8 cellular contexts compared by ENCODE assay signal in genomic region chr2:231795525-231796327, GRCh38. TPM values are rescaled to one million over a fixed set of nuclear protein-coding genes. Genes with fewer than 3 reads are reported as not detected.
A peak's percentile ranks its signal among the peaks of the same experiment; 100 is the strongest.
DNase-seq lines count a peak whose midpoint lies in the region; ATAC-seq, FAIRE-seq and TF ChIP-seq lines count a peak whose summit lies in the region.

No MANE protein-coding gene starts in this region.

- no peak overlapping the region for H2BK5ac ChIP-seq in mesendoderm (ENCODE audit: low read length)

- TF ChIP-seq POLR2A in GM12878 (IDR thresholded peaks at IDR 0.05; ENCODE audit: low read depth, low read length) (no peak), gastroesophageal sphincter (IDR thresholded peaks at IDR 0.05) (no peak)

- H3K79me1 ChIP-seq in mesendoderm (ENCODE audit: low read length) = peaks cover 12% of the 10 kb centered on the region

- no peak overlapping the region for H3K4ac ChIP-seq in mesendoderm (ENCODE audit: low read depth, low read length)

- POLR2A ChIA-PET in GM12878 (lab: Charles Lee) = interaction anchor here (0.6 kb wide), 1 partner anchor 101 kb away, joined by 5 read pairs; no protein-coding TSS in a partner anchor

- no TSS peak for BruUV-seq in GM12878 (replicated peaks; lab: Mats Ljungman, UMichigan)

- DNase-seq in DMS79 treated with DMSO at 0.1 percent for 48 hours (lab: John Stamatoyannopoulos, UW) = peak; percentile 42
- DNase-seq in MM.1S = peak; percentile 60
- no peak for DNase-seq in GM12878 (ENCODE audit: low read depth, low spot score)
- DNase-seq in mesendoderm = peak; percentile 71
- no peak for DNase-seq in stimulated activated CD4-positive, alpha-beta T cell treated with anti-CD3 and anti-CD28 coated beads, Interleukin-2, amount 100 ng/mL, for 48 hours
- no peak for DNase-seq in activated CD4-positive, alpha-beta T cell treated with anti-CD3 and anti-CD28 coated beads for 1 hour

- no peaks in the 10 kb centered on the region for H4K20me1 ChIP-seq in MM.1S (ENCODE audit: insufficient read depth, low read length)
- no peaks in the 10 kb centered on the region for H4K20me1 ChIP-seq in GM12878 (ENCODE audit: control insufficient read depth, insufficient read depth)

- H3K4me1 ChIP-seq in MM.1S (ENCODE audit: low read length) = peaks cover 35% of the 10 kb centered on the region
- H3K4me1 ChIP-seq in GM12878 (ENCODE audit: control insufficient read depth, insufficient read depth, low read length) = no peaks in the 10 kb centered on the region
- no peaks in the 10 kb centered on the region for H3K4me1 ChIP-seq in mesendoderm (ENCODE audit: control insufficient read depth, low read depth, low read length)
- H3K4me1 ChIP-seq in gastroesophageal sphincter = no peaks in the 10 kb centered on the region

- H3K9me3 ChIP-seq in MM.1S (replicated peaks; ENCODE audit: insufficient read depth, low read length) (no peaks in the 10 kb centered on the region), GM12878 (replicated peaks; ENCODE audit: control insufficient read depth, insufficient read depth, low read length) (no peaks in the 10 kb centered on the region), gastroesophageal sphincter (no peaks in the 10 kb centered on the region)

- RAD21 ChIA-PET in GM12878 (lab: Charles Lee; ENCODE audit: unreplicated experiment) = interaction anchor here (0.6 kb wide), 1 partner anchor 173 kb away, joined by 4 read pairs; no protein-coding TSS in a partner anchor

- H2AFZ ChIP-seq in MM.1S (ENCODE audit: low read length) (no peak overlapping the region), GM12878 (ENCODE audit: control insufficient read depth, low read depth, low read length) (no peak overlapping the region)

- no peak overlapping the region for H3K56ac ChIP-seq in mesendoderm (ENCODE audit: low read length)

- in situ Hi-C loops in GM12878 (cut with MboI) = no loop called here

- 98% methylated on average over 9 of the region's 9 CpGs for WGBS in GM12878 (ENCODE audit: insufficient coverage, insufficient replicate concordance, low lambda C conversion rate, missing lambda C conversion rate)
- no CpG with 5 or more reads among the region's 9 CpGs for WGBS in mesendoderm (ENCODE audit: extremely low coverage, insufficient coverage, low lambda C conversion rate)
- WGBS in gastroesophageal sphincter (ENCODE audit: low coverage in 1 of 2), 2 donors = 81 to 87% methylated on average over 4 to 6 of the region's 9 CpGs

- no peak overlapping the region for H3K18ac ChIP-seq in mesendoderm (ENCODE audit: low read length)

- no peak overlapping the region for H2BK120ac ChIP-seq in mesendoderm (ENCODE audit: low read depth, low read length)

- H3K27me3 ChIP-seq in MM.1S (replicated peaks; ENCODE audit: insufficient read depth, low read length) (no peaks in the 10 kb centered on the region), GM12878 (replicated peaks in 1 of 2; ENCODE audit: control insufficient read depth in 2 of 2, insufficient read depth in 2 of 2, low read length in 1 of 2) (no peaks in the 10 kb centered on the region), mesendoderm (ENCODE audit: insufficient read depth, low read length, poor library complexity) (no peaks in the 10 kb centered on the region), gastroesophageal sphincter (no peaks in the 10 kb centered on the region)

- H3K79me2 ChIP-seq in MM.1S (ENCODE audit: low read length) = peaks cover 56% of the 10 kb centered on the region
- H3K79me2 ChIP-seq in GM12878 (ENCODE audit: control insufficient read depth, insufficient read depth, low read length) = no peaks in the 10 kb centered on the region
- peaks cover 7% of the 10 kb centered on the region for H3K79me2 ChIP-seq in mesendoderm (ENCODE audit: control insufficient read depth, insufficient read depth, low read length)

- no peak overlapping the region for H3K4me2 ChIP-seq in MM.1S (ENCODE audit: low read depth, low read length)
- H3K4me2 ChIP-seq in GM12878 (ENCODE audit: control insufficient read depth, insufficient read depth) = no peak overlapping the region
- H3K4me2 ChIP-seq in mesendoderm (ENCODE audit: low read length) = no peak overlapping the region

- no peak overlapping the region for H4K8ac ChIP-seq in mesendoderm (ENCODE audit: low read depth, low read length)

- H3K36me3 ChIP-seq in MM.1S (replicated peaks; ENCODE audit: insufficient read depth, low read length) (no peaks in the 10 kb centered on the region; the same call in 1 of the 2 replicates), GM12878 (ENCODE audit: control insufficient read depth in 2 of 2, insufficient read depth in 2 of 2, low read length in 1 of 2) (peaks cover 17 to 28% of the 10 kb centered on the region in 2 experiments), mesendoderm (ENCODE audit: control insufficient read depth, insufficient read depth, low read length) (peaks cover 7% of the 10 kb centered on the region), gastroesophageal sphincter (peaks cover 0 to 99% of the 10 kb centered on the region in 2 donors)

- intact Hi-C loops in GM12878 (cut with micrococcal nuclease; ENCODE audit: unreplicated experiment) = no loop called here

- H2BK15ac ChIP-seq in mesendoderm (replicated peaks; ENCODE audit: low read depth) = no peak overlapping the region

- H3K9ac ChIP-seq in MM.1S (ENCODE audit: low read length) = no peak overlapping the region
- no peak overlapping the region for H3K9ac ChIP-seq in GM12878 (ENCODE audit: control insufficient read depth, insufficient read depth, low read length)
- no peak overlapping the region for H3K9ac ChIP-seq in mesendoderm (ENCODE audit: low read length)

- SMC1A ChIA-PET in GM12878 (lab: Charles Lee; ENCODE audit: uncharacterized antibody, unreplicated experiment) = interaction anchor here (1.1 to 1.3 kb wide), 2 partner anchors 10 to 17 kb away, joined by 3 to 4 read pairs; partner anchors contain the start of gene COPS7B

- ATAC-seq in GM12878 (no peak), gastroesophageal sphincter (no peak), HG03460 (IDR thresholded peaks at IDR 0.05; ENCODE audit: unreplicated experiment) (no peak)

- no peak overlapping the region for H4K5ac ChIP-seq in mesendoderm (ENCODE audit: low read length)

- TF ChIP-seq CTCF in MM.1S (IDR thresholded peaks at IDR 0.05; ENCODE audit: low read length) = peak; percentile 46
- 0 out of 6 replicates have a peak, but pooled peaks of 2 of the 3 experiments have one; percentile 8 to 13 for TF ChIP-seq CTCF in GM12878 (IDR thresholded peaks at IDR 0.05 in 2 of 3, conservative IDR thresholded peaks at IDR 0.05 in 1 of 3; ENCODE audit: control insufficient read depth in 2 of 3, extremely low read depth in 1 of 3, insufficient read depth in 1 of 3, low read depth in 3 of 3, low read length in 3 of 3)
- peak in 1 of 4 experiments; percentile 4 for TF ChIP-seq CTCF in gastroesophageal sphincter (IDR thresholded peaks at IDR 0.05)

- H2AK5ac ChIP-seq in mesendoderm (ENCODE audit: low read length) = no peak overlapping the region

- H3K4me3 ChIP-seq in MM.1S (ENCODE audit: low read length) = no peak overlapping the region
- H3K4me3 ChIP-seq in GM12878 = no peak overlapping the region
- no peak overlapping the region for H3K4me3 ChIP-seq in mesendoderm (ENCODE audit: low read length)
- no peak overlapping the region for H3K4me3 ChIP-seq in gastroesophageal sphincter

- H3K9me2 ChIP-seq in MM.1S (replicated peaks; ENCODE audit: insufficient read depth, low read length) = no peaks in the 10 kb centered on the region

- TF ChIP-seq RAD21 in GM12878 (IDR thresholded peaks at IDR 0.05; ENCODE audit: insufficient read depth, low read depth, low read length) = no peak

- CTCF ChIA-PET in GM12878 (lab: Yijun Ruan, JAX) = interaction anchor here (0.6 to 2.0 kb wide), 4 partner anchors 55 to 263 kb away, joined by 3 to 4 read pairs (median 4); no protein-coding TSS in a partner anchor

- TF ChIP-seq EP300 in GM12878 (IDR thresholded peaks at IDR 0.05; ENCODE audit: borderline replicate concordance in 1 of 2, control insufficient read depth in 1 of 2, low read depth in 2 of 2, low read length in 2 of 2) (no peak), gastroesophageal sphincter (IDR thresholded peaks at IDR 0.05) (no peak)

- no peak for FAIRE-seq in GM12878 (lab: Jason Lieb, UNC)

- H3F3A ChIP-seq in MM.1S (ENCODE audit: insufficient read depth, low read length) = peaks cover 16% of the 10 kb centered on the region

- H3K27ac ChIP-seq in MM.1S (ENCODE audit: low read length) = peak overlapping the region; percentile 90; the same call in 1 of the 2 replicates
- H3K27ac ChIP-seq in GM12878 (ENCODE audit: control insufficient read depth, insufficient read depth) = no peak overlapping the region
- H3K27ac ChIP-seq in mesendoderm (ENCODE audit: low read depth, low read length) = no peak overlapping the region
- H3K27ac ChIP-seq in gastroesophageal sphincter = no peak overlapping the region

- H3K23ac ChIP-seq in mesendoderm (ENCODE audit: low read length) = no peak overlapping the region

RNA-seq across cellular contexts. Expression of gene COPS7B, which starts 9.5 kb away (rescaled TPM):
- 55.7 and 60.4 TPM in 2 replicates for total RNA-seq in GM12878 (2013; cell fraction: nucleolus; rRNA removed)
- 30.6 and 40.2 TPM in 2 replicates for total RNA-seq in GM12878 (2014; rRNA removed)
- total RNA-seq in GM12878 (2014; rRNA removed; fragmentation: Illumina TruSeq; extraction: Trizol) = 17.6 and 18.0 TPM in 2 replicates
- 37.1 and 40.6 TPM in 2 replicates for total RNA-seq in GM12878 (2021)
- 21.9 TPM for polyA plus RNA-seq in GM12878 (2011; ENCODE audit: low read depth)
- polyA plus RNA-seq in GM12878 (2011; rRNA removed) = 46.6 and 58.8 TPM in 2 replicates
- polyA plus RNA-seq in GM12878 (2011; cell fraction: cytosol; rRNA removed) = 60.4 and 61.3 TPM in 2 replicates
- polyA plus RNA-seq in GM12878 (2011; cell fraction: nucleus; rRNA removed) = 87.3 and 94.7 TPM in 2 replicates
- polyA plus RNA-seq in GM12878 (2012) = 23.0 and 28.6 TPM in 2 replicates
- polyA plus RNA-seq in GM12878 (2014; fragmentation: Illumina TruSeq; extraction: Trizol) = 28.5 and 39.0 TPM in 2 replicates
- polyA plus RNA-seq in GM12878 (2014; fragmentation: Nextera tagmentation; extraction: Ambion mirVana) = 1 to 10 TPM; 6.3 to 9.6 TPM
- 46.6 and 50.3 TPM in 2 replicates for polyA plus RNA-seq in GM12878 (2014; rRNA removed)
- 10 to 100 TPM; 42.8 to 44.1 TPM for polyA plus RNA-seq in GM12878 (2016; fragmentation: Nextera tagmentation; extraction: Ambion mirVana)
- 33.9 and 37.1 TPM in 2 replicates for polyA minus RNA-seq in GM12878 (2011; rRNA and poly(A)+ RNA removed)
- 17.0 and 17.6 TPM in 2 replicates for polyA minus RNA-seq in GM12878 (2011; cell fraction: cytosol; rRNA and poly(A)+ RNA removed)
- 18.7 and 28.3 TPM in 2 replicates for polyA minus RNA-seq in GM12878 (2011; cell fraction: nucleus; rRNA and poly(A)+ RNA removed)
- polyA plus RNA-seq in mesendoderm (2013, experiment 1 of 2) = 46.4 TPM
- 47.1 TPM for polyA plus RNA-seq in mesendoderm (2013, experiment 2 of 2)
- total RNA-seq in gastroesophageal sphincter = 10 to 100 TPM; 24.2 to 39.4 (median 30.0) TPM

RNA-seq across cellular contexts. Expression of gene PDE6D, which starts 14.6 kb away (rescaled TPM):
- total RNA-seq in GM12878 (2013; cell fraction: nucleolus; rRNA removed) = 32.4 and 37.4 TPM in 2 replicates
- total RNA-seq in GM12878 (2014; rRNA removed) (51.1 and 56.9 TPM in 2 replicates), GM12878 (2014; rRNA removed; fragmentation: Illumina TruSeq; extraction: Trizol) (46.0 and 48.0 TPM in 2 replicates), GM12878 (2021) (39.2 and 42.6 TPM in 2 replicates), gastroesophageal sphincter (10 to 100 TPM; 24.3 to 33.7 (median 28.7) TPM)
- 27.4 TPM for polyA plus RNA-seq in GM12878 (2011; ENCODE audit: low read depth)
- polyA plus RNA-seq in GM12878 (2011; rRNA removed) (62.5 and 66.9 TPM in 2 replicates), GM12878 (2014; fragmentation: Illumina TruSeq; extraction: Trizol) (66.2 and 86.5 TPM in 2 replicates), GM12878 (2014; fragmentation: Nextera tagmentation; extraction: Ambion mirVana) (10 to 100 TPM in 1 of 2 experiments, 1 to 10 TPM in 1; 8.2 to 15.9 TPM), GM12878 (2014; rRNA removed) (47.2 and 61.3 TPM in 2 replicates), GM12878 (2016; fragmentation: Nextera tagmentation; extraction: Ambion mirVana) (10 to 100 TPM; 68.9 to 69.4 TPM)
- 51.4 and 53.3 TPM in 2 replicates for polyA plus RNA-seq in GM12878 (2011; cell fraction: cytosol; rRNA removed)
- polyA plus RNA-seq in GM12878 (2011; cell fraction: nucleus; rRNA removed) = 20.3 and 28.7 TPM in 2 replicates
- polyA plus RNA-seq in GM12878 (2012) = 22.3 and 25.5 TPM in 2 replicates
- 23.3 and 31.5 TPM in 2 replicates for polyA minus RNA-seq in GM12878 (2011; rRNA and poly(A)+ RNA removed)
- polyA minus RNA-seq in GM12878 (2011; cell fraction: cytosol; rRNA and poly(A)+ RNA removed) = 5.5 and 7.0 TPM in 2 replicates
- 6.2 and 8.4 TPM in 2 replicates for polyA minus RNA-seq in GM12878 (2011; cell fraction: nucleus; rRNA and poly(A)+ RNA removed)
- polyA plus RNA-seq in mesendoderm (2013, experiment 1 of 2) = 19.2 TPM
- polyA plus RNA-seq in mesendoderm (2013, experiment 2 of 2) = 19.9 TPM

Comparison
In these comparisons a context has a peak if more than half of its experiments do, and no peak if none do; other contexts are left out.
1. DNase-seq: peak in DMS79 treated with DMSO at 0.1 percent for 48 hours (single experiment), MM.1S (single experiment) and mesendoderm (single experiment); none in GM12878 (single experiment), stimulated activated CD4-positive, alpha-beta T cell treated with anti-CD3 and anti-CD28 coated beads, Interleukin-2, amount 100 ng/mL, for 48 hours (0 of 2) and activated CD4-positive, alpha-beta T cell treated with anti-CD3 and anti-CD28 coated beads for 1 hour (single experiment).